In genomic region chr12:2794261-2794735, GRCh38 we compare ENCODE assay signal across 8 cellular contexts.
DNase-seq lines count a peak whose midpoint lies in the region; ATAC-seq lines count a peak whose summit lies in the region.

No MANE protein-coding gene starts in this region.

- DNase-seq in DMS153 (lab: John Stamatoyannopoulos, UW) (peak; percentile 29), DMS153 treated with DMSO at 0.1 percent for 48 hours (lab: John Stamatoyannopoulos, UW; ENCODE audit: unreplicated experiment) (no peak), NCI-H1092 treated with DMSO at 0.1 percent for 48 hours (lab: John Stamatoyannopoulos, UW) (peak; percentile 78), astrocyte of the hippocampus (ENCODE audit: low read depth, low spot score) (peak; percentile 68), hypothalamus (lab: John Stamatoyannopoulos, UW) (peak in 38 of 51 donors; percentile 32 to 95 (median 80)), SHP77 (lab: John Stamatoyannopoulos, UW) (no peak)

- H3K4me1 ChIP-seq in rectal smooth muscle tissue (ENCODE audit: control insufficient read depth, insufficient read depth, low read length), result peaks cover 4% of the 10 kb centered on the region

- peaks cover 21% of the 10 kb centered on the region for H3K36me3 ChIP-seq in rectal smooth muscle tissue (ENCODE audit: control insufficient read depth, insufficient read depth, low read length)

- peak overlapping the region; percentile 25 for H3K9ac ChIP-seq in rectal smooth muscle tissue (ENCODE audit: low read length)

- H3K27me3 ChIP-seq in rectal smooth muscle tissue (ENCODE audit: control insufficient read depth, insufficient read depth, low read length), result no peaks in the 10 kb centered on the region

- peak overlapping the region; percentile 75 for H3K4me3 ChIP-seq in rectal smooth muscle tissue (ENCODE audit: low read length)

- no peak for ATAC-seq in GM21737 (IDR thresholded peaks at IDR 0.05; ENCODE audit: unreplicated experiment)

- peak overlapping the region; percentile 68 for H3K27ac ChIP-seq in rectal smooth muscle tissue (ENCODE audit: low read depth, low read length)

Comparison
In these comparisons a context has a peak if more than half of its experiments do, and no peak if none do; other contexts are left out.
1. DNase-seq: peak in DMS153 (single experiment), NCI-H1092 treated with DMSO at 0.1 percent for 48 hours (single experiment), astrocyte of the hippocampus (single experiment) and hypothalamus (38 of 51); none in DMS153 treated with DMSO at 0.1 percent for 48 hours (single experiment) and SHP77 (0 of 2).